Comparison of ENCODE assay signal across 8 cellular contexts in the genomic region with DNA sequence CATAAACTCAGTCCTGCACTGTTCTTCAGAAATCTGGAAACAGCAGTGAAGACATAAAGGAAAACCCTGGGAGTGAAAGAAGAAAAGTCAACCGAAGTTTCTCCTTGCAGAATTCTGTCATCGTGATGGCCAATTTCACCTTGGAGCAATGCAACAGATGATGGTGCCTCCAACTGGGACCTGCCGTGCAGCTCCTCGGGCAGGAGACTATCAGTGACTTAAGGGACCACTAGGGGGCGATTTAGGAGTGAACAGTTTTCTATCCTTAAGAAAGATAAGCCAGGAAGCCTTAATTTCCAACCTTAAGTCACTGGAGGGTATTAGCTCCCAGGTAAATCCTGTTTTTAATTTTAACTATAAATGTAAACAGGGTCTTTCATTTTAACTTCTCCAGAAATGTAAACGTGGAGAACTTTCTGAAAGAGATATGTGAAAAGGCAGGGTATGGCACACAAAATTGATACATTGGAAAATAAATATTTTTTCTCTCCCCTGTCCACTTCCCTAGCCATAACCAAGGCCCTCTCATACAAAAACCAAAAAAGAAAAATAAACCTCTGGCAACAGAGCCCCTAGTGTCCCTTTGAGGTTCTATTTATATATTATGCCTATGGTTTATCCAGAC.
A peak's percentile ranks its signal among the peaks of the same experiment; 100 is the strongest.
DNase-seq lines count a peak whose midpoint lies in the region; ATAC-seq and TF ChIP-seq lines count a peak whose summit lies in the region.

No MANE protein-coding gene starts in this region.

- H3K9ac ChIP-seq in fibroblast of lung (ENCODE audit: insufficient read depth, low read length) = no peak overlapping the region

- no peak overlapping the region for H3K4me2 ChIP-seq in fibroblast of lung (ENCODE audit: extremely low read depth, insufficient read depth, low read length)

- H3K36me3 ChIP-seq in fibroblast of lung (ENCODE audit: control insufficient read depth, insufficient read depth, low read length) = no peaks in the 10 kb centered on the region

- no peak overlapping the region for H2AFZ ChIP-seq in fibroblast of lung (ENCODE audit: low read length)

- no peak overlapping the region for H3K4me3 Mint-ChIP-seq in activated T-cell treated with anti-CD3 and anti-CD28 coated beads, Interleukin-2, amount 50 U/mL, for 4 hours
- H3K4me3 Mint-ChIP-seq in activated T-cell treated with anti-CD3 and anti-CD28 coated beads, Interleukin-2, amount 50 U/mL, for 24 hours = no peak overlapping the region
- no peak overlapping the region for H3K4me3 Mint-ChIP-seq in nephron progenitor cell

- H3K27me3 Mint-ChIP-seq in activated T-cell treated with anti-CD3 and anti-CD28 coated beads, Interleukin-2, amount 50 U/mL, for 4 hours (ENCODE audit: low read depth) = peaks cover 1% of the 10 kb centered on the region
- peaks cover 13% of the 10 kb centered on the region for H3K27me3 Mint-ChIP-seq in activated T-cell treated with anti-CD3 and anti-CD28 coated beads, Interleukin-2, amount 50 U/mL, for 24 hours
- no peaks in the 10 kb centered on the region for H3K27me3 Mint-ChIP-seq in nephron progenitor cell (ENCODE audit: low read depth, poor library complexity)

- no peaks in the 10 kb centered on the region for H3K36me3 Mint-ChIP-seq in activated T-cell treated with anti-CD3 and anti-CD28 coated beads, Interleukin-2, amount 50 U/mL, for 4 hours (ENCODE audit: insufficient read depth)
- H3K36me3 Mint-ChIP-seq in activated T-cell treated with anti-CD3 and anti-CD28 coated beads, Interleukin-2, amount 50 U/mL, for 24 hours (ENCODE audit: low read depth) = no peaks in the 10 kb centered on the region
- H3K36me3 Mint-ChIP-seq in nephron progenitor cell (ENCODE audit: low read depth) = no peaks in the 10 kb centered on the region

- H3K4me1 Mint-ChIP-seq in activated T-cell treated with anti-CD3 and anti-CD28 coated beads, Interleukin-2, amount 50 U/mL, for 4 hours (ENCODE audit: low read depth) = no peaks in the 10 kb centered on the region
- no peaks in the 10 kb centered on the region for H3K4me1 Mint-ChIP-seq in activated T-cell treated with anti-CD3 and anti-CD28 coated beads, Interleukin-2, amount 50 U/mL, for 24 hours (ENCODE audit: low read depth)
- peaks cover 72% of the 10 kb centered on the region for H3K4me1 Mint-ChIP-seq in nephron progenitor cell

- H3K27ac ChIP-seq in fibroblast of lung (ENCODE audit: insufficient read depth, low read length) = no peak overlapping the region

- H3K79me2 ChIP-seq in fibroblast of lung (ENCODE audit: control insufficient read depth, insufficient read depth, low read length) = peaks cover 10% of the 10 kb centered on the region

- peaks cover 25% of the 10 kb centered on the region for H3K4me1 ChIP-seq in fibroblast of lung (ENCODE audit: control insufficient read depth, extremely low read depth, insufficient read depth, low read length)

- H3K4me3 ChIP-seq in HFF-Myc (replicated peaks; ENCODE audit: low read depth, low read length) (no peak overlapping the region), fibroblast of lung (replicated peaks in 1 of 4; ENCODE audit: control extremely low read depth in 1 of 4, insufficient read depth in 1 of 4, low read depth in 3 of 4, low read length in 4 of 4) (no peak overlapping the region)

- no peak for DNase-seq in activated T-cell treated with anti-CD3 and anti-CD28 coated beads, Interleukin-2, amount 50 U/mL, for 4 hours
- DNase-seq in activated T-cell treated with anti-CD3 and anti-CD28 coated beads, Interleukin-2, amount 50 U/mL, for 24 hours = no peak
- DNase-seq in HFF-Myc (ENCODE audit: extremely low read depth, low read depth) = peak; percentile 41
- peak; percentile 53 for DNase-seq in NCI-H1105 (lab: John Stamatoyannopoulos, UW)
- peak; percentile 57 for DNase-seq in SW480 (ENCODE audit: low spot score)
- DNase-seq in fibroblast of lung (ENCODE audit: low read depth in 2 of 2) = peak; percentile 57 to 84
- peak; percentile 55 for DNase-seq in nephron progenitor cell
- no peak for DNase-seq in mesenteric fat pad (ENCODE audit: low spot score)

- TF ChIP-seq CTCF in HFF-Myc (IDR thresholded peaks at IDR 0.05; ENCODE audit: low read depth, low read length, missing control alignments) (peak; percentile 74), fibroblast of lung (conservative IDR thresholded peaks at IDR 0.05 in 1 of 2, IDR thresholded peaks at IDR 0.05 in 1 of 2; ENCODE audit: low read depth in 1 of 2, low read length in 2 of 2) (peak; percentile 70 to 76), nephron progenitor cell (IDR thresholded peaks at IDR 0.05) (peak; percentile 84)

- peak; percentile 41 to 65 for ATAC-seq in activated T-cell treated with anti-CD3 and anti-CD28 coated beads, Interleukin-2, amount 50 U/mL, for 4 hours

- no peaks in the 10 kb centered on the region for H3K27me3 ChIP-seq in fibroblast of lung (ENCODE audit: control insufficient read depth, insufficient read depth, low read length)

- no peaks in the 10 kb centered on the region for H3K9me3 ChIP-seq in fibroblast of lung (ENCODE audit: control insufficient read depth, insufficient read depth, low read depth, low read length)

- H4K20me1 ChIP-seq in fibroblast of lung (ENCODE audit: control insufficient read depth, extremely low read depth, insufficient read depth, low read length) = no peaks in the 10 kb centered on the region

- H3K9me3 Mint-ChIP-seq in activated T-cell treated with anti-CD3 and anti-CD28 coated beads, Interleukin-2, amount 50 U/mL, for 4 hours = no peaks in the 10 kb centered on the region
- no peaks in the 10 kb centered on the region for H3K9me3 Mint-ChIP-seq in activated T-cell treated with anti-CD3 and anti-CD28 coated beads, Interleukin-2, amount 50 U/mL, for 24 hours
- no peaks in the 10 kb centered on the region for H3K9me3 Mint-ChIP-seq in nephron progenitor cell

- H3K27ac Mint-ChIP-seq in activated T-cell treated with anti-CD3 and anti-CD28 coated beads, Interleukin-2, amount 50 U/mL, for 24 hours = no peak overlapping the region
- H3K27ac Mint-ChIP-seq in nephron progenitor cell = peak overlapping the region; percentile 87

Comparison
In these comparisons a context has a peak if more than half of its experiments do, and no peak if none do; other contexts are left out.
1. DNase-seq: peak in HFF-Myc (single experiment), NCI-H1105 (single experiment), SW480 (single experiment), fibroblast of lung (2 of 2) and nephron progenitor cell (single experiment); none in activated T-cell treated with anti-CD3 and anti-CD28 coated beads, Interleukin-2, amount 50 U/mL, for 4 hours (single experiment), activated T-cell treated with anti-CD3 and anti-CD28 coated beads, Interleukin-2, amount 50 U/mL, for 24 hours (single experiment) and mesenteric fat pad (single experiment).
2. Peak in every context shown above with its lines, with median percentiles within 50 percentile points of each other: CTCF ChIP-seq.